In the genomic region with DNA sequence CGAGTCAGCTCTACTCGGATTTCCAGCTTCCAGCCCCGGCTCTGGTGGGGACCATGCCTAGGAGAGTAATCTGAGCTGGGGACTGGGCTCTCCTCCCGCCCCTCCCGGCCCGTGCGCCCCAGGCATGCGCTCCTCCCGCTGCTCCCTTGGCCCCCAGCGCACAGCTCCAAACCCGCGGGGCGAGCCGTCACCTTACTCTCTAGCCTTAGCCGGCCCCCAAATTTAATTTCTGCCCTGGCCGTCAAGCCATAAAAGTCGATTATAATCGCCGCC, we compare ENCODE assay signal across 9 cellular contexts. TPM values are rescaled to one million over a fixed set of nuclear protein-coding genes. Genes with fewer than 3 reads are reported as not detected.
A peak's percentile ranks its signal among the peaks of the same experiment; 100 is the strongest.
DNase-seq lines count a peak whose midpoint lies in the region; ATAC-seq and TF ChIP-seq lines count a peak whose summit lies in the region.
"Had no signal": no experiment of that assay in that cellular context is flagged by ENCODE, and none has a peak within 500 bp of the region (broad histone marks: within the 10 kb centered on the region; RNA-seq: fewer than 3 reads in every experiment).

No MANE protein-coding gene starts in this region.

- DNase-seq in NCI-H345 (lab: John Stamatoyannopoulos, UW) (peak; percentile 44), NCI-H345 treated with DMSO at 0.1 percent for 48 hours (lab: John Stamatoyannopoulos, UW; ENCODE audit: unreplicated experiment) (no peak), cardiac muscle cell (ENCODE audit: low read depth in 1 of 2, low spot score in 1 of 2) (peak; percentile 73 to 85), progenitor cell of endocrine pancreas (ENCODE audit: low spot score, unreplicated experiment) (no peak), SIG-M5 (lab: John Stamatoyannopoulos, UW) (no peak), UCSD-AML1 (lab: John Stamatoyannopoulos, UW; ENCODE audit: unreplicated experiment) (no peak)
- DNase-seq in activated CD8-positive, alpha-beta T cell treated with anti-CD3 and anti-CD28 coated beads, Interleukin-2, amount 10 ng/mL, durations not matched to agents 7 days and 5 days = no peak

- H3K4me1 Mint-ChIP-seq in activated CD8-positive, alpha-beta T cell treated with anti-CD3 and anti-CD28 coated beads, Interleukin-2, amount 10 ng/mL, durations not matched to agents 7 days and 5 days (ENCODE audit: low read depth) = peaks cover 27% of the 10 kb centered on the region
- H3K4me1 Mint-ChIP-seq in progenitor cell of endocrine pancreas (ENCODE audit: low read depth) = peaks cover 24% of the 10 kb centered on the region

- POLR2A ChIA-PET in activated CD8-positive, alpha-beta T cell treated with anti-CD3 and anti-CD28 coated beads, Interleukin-2, amount 10 ng/mL, durations not matched to agents 7 days and 5 days (lab: Charles Lee) = interaction anchor here (1.3 kb wide), 1 partner anchor 42 kb away, joined by 8 read pairs; the partner anchor contains the start of gene CAPRIN2

- H3K27ac Mint-ChIP-seq in activated CD8-positive, alpha-beta T cell treated with anti-CD3 and anti-CD28 coated beads, Interleukin-2, amount 10 ng/mL, durations not matched to agents 7 days and 5 days = no peak overlapping the region
- H3K27ac Mint-ChIP-seq in progenitor cell of endocrine pancreas = no peak overlapping the region
- H3K27ac Mint-ChIP-seq: CD4-positive, CD25-positive, alpha-beta regulatory T cell had no signal

- peaks cover 11% of the 10 kb centered on the region for H3K27me3 ChIP-seq in cardiac muscle cell

- TF ChIP-seq CTCF in cardiac muscle cell (IDR thresholded peaks at IDR 0.05; ENCODE audit: low read depth, low read length) (no peak), progenitor cell of endocrine pancreas (IDR thresholded peaks at IDR 0.05; ENCODE audit: unreplicated experiment) (no peak)

- CTCF ChIA-PET in activated CD8-positive, alpha-beta T cell treated with anti-CD3 and anti-CD28 coated beads, Interleukin-2, amount 10 ng/mL, durations not matched to agents 7 days and 5 days (lab: Charles Lee) = interaction anchor here (1.0 to 2.8 kb wide), 4 partner anchors 11 to 101 kb away, joined by 3 to 12 read pairs (median 10); partner anchors contain the start of genes CAPRIN2 and IPO8

- H3K27me3 Mint-ChIP-seq in activated CD8-positive, alpha-beta T cell treated with anti-CD3 and anti-CD28 coated beads, Interleukin-2, amount 10 ng/mL, durations not matched to agents 7 days and 5 days (ENCODE audit: low read depth) = peaks cover 44% of the 10 kb centered on the region
- peaks cover 23% of the 10 kb centered on the region for H3K27me3 Mint-ChIP-seq in progenitor cell of endocrine pancreas

- no peaks in the 10 kb centered on the region for H3K36me3 ChIP-seq in cardiac muscle cell

- peak; percentile 21 for ATAC-seq in HG03354 (IDR thresholded peaks at IDR 0.05; ENCODE audit: poor library complexity, severe bottlenecking, unreplicated experiment)
- ATAC-seq in activated CD8-positive, alpha-beta T cell treated with anti-CD3 and anti-CD28 coated beads, Interleukin-2, amount 10 ng/mL, durations not matched to agents 7 days and 5 days = peak; percentile 20

- H3K4me3 Mint-ChIP-seq in activated CD8-positive, alpha-beta T cell treated with anti-CD3 and anti-CD28 coated beads, Interleukin-2, amount 10 ng/mL, durations not matched to agents 7 days and 5 days = peak overlapping the region; percentile 44
- H3K4me3 Mint-ChIP-seq in progenitor cell of endocrine pancreas (ENCODE audit: low read depth) = peak overlapping the region; percentile 80

- H3K9me3 ChIP-seq in cardiac muscle cell (ENCODE audit: low read depth) = no peaks in the 10 kb centered on the region

- peak overlapping the region; percentile 50 for H3K4me3 ChIP-seq in cardiac muscle cell

- no peaks in the 10 kb centered on the region for H3K36me3 Mint-ChIP-seq in activated CD8-positive, alpha-beta T cell treated with anti-CD3 and anti-CD28 coated beads, Interleukin-2, amount 10 ng/mL, durations not matched to agents 7 days and 5 days (ENCODE audit: low read depth)
- peaks cover 2% of the 10 kb centered on the region for H3K36me3 Mint-ChIP-seq in progenitor cell of endocrine pancreas (ENCODE audit: insufficient read depth)
- H3K36me3 Mint-ChIP-seq: CD4-positive, CD25-positive, alpha-beta regulatory T cell had no signal

- H3K27ac ChIP-seq in cardiac muscle cell = no peak overlapping the region

- no peaks in the 10 kb centered on the region for H3K9me3 Mint-ChIP-seq in activated CD8-positive, alpha-beta T cell treated with anti-CD3 and anti-CD28 coated beads, Interleukin-2, amount 10 ng/mL, durations not matched to agents 7 days and 5 days (ENCODE audit: insufficient read depth)
- H3K9me3 Mint-ChIP-seq in progenitor cell of endocrine pancreas (ENCODE audit: low read depth) = no peaks in the 10 kb centered on the region
- H3K9me3 Mint-ChIP-seq: CD4-positive, CD25-positive, alpha-beta regulatory T cell had no signal

- no peaks in the 10 kb centered on the region for H3K4me1 ChIP-seq in cardiac muscle cell (ENCODE audit: low read depth)

RNA-seq across cellular contexts. Expression of gene CAPRIN2, which starts 41.7 kb away (rescaled TPM):
- total RNA-seq in activated CD8-positive, alpha-beta T cell treated with anti-CD3 and anti-CD28 coated beads, Interleukin-2, amount 10 ng/mL, durations not matched to agents 7 days and 5 days = 10 to 100 TPM in 1 of 2 experiments, 1 to 10 TPM in 1; 8.9 to 10.7 TPM
- total RNA-seq in cardiac muscle cell (30.6 and 38.4 TPM in 2 replicates), progenitor cell of endocrine pancreas (82.2 and 91.5 TPM in 2 replicates)
- 26.0 and 34.3 TPM in 2 replicates for polyA plus RNA-seq in cardiac muscle cell

Comparison
In these comparisons a context has a peak if more than half of its experiments do, and no peak if none do; other contexts are left out.
1. DNase-seq: peak in NCI-H345 (single experiment) and cardiac muscle cell (2 of 2); none in NCI-H345 treated with DMSO at 0.1 percent for 48 hours (single experiment), activated CD8-positive, alpha-beta T cell treated with anti-CD3 and anti-CD28 coated beads, Interleukin-2, amount 10 ng/mL, durations not matched to agents 7 days and 5 days (single experiment), progenitor cell of endocrine pancreas (single experiment), SIG-M5 (single experiment) and UCSD-AML1 (single experiment).